In the genomic region with DNA sequence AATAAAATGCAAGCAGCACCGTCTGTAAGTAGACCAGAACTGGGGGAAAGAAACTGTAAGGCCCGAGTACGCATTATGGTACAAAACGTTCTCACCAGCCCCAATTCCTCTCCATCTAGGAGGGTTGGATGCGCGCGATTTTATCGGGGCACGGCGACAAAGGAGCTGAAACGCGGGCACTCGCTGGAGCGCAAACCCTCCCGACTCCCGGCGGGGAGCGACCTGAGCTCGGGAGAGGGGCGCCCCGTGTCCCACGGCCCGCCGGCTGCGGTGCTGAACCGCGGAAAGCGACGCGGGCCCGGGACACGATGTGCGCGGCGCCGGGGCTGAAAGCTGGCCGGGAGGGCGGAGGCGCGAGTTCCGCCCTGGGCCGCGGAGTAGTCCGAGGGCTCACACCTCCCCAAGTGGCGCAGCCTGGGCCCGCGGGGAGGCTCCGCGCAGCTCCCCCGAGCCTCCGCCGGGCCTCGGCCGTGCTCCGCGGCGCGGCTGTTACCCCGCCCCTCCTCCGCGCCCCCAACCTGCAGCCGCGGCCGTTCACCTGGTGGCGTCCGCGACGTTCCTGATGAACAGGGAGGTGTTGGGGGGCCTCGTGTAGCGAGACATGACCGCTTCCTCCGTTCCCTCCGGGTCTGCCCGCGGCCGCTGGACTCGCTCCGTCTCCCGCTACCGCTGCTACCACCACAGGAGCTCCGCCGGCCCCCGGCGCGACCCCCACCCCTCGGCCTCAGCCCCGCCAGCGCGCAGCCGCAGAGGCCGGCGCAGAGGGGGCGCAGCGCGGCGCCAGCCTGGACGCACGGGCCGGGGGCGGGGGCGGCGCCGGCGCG, we compare ENCODE assay signal across 8 cellular contexts. TPM values are rescaled to one million over a fixed set of nuclear protein-coding genes. Genes with fewer than 3 reads are reported as not detected.
DNase-seq lines count a peak whose midpoint lies in the region; ATAC-seq and TF ChIP-seq lines count a peak whose summit lies in the region.

A gene (minus strand): TSS at position 787 of the 824 bp plus-strand sequence. CDS start 184 bp downstream, at position 603.

- peak in 6 of 7 experiments; percentile 14 to 64 (median 29) for DNase-seq in CD8-positive, alpha-beta T cell
- peak; percentile 86 for DNase-seq in HuH-7.5 (ENCODE audit: low spot score)
- peak; percentile 54 for DNase-seq in WERI-Rb-1
- DNase-seq in cerebellar cortex (ENCODE audit: low spot score), result peak; percentile 31
- peak; percentile 89 for DNase-seq in left kidney (ENCODE audit: low read depth, low spot score)
- peak; percentile 43 for DNase-seq in stimulated activated CD4-positive, alpha-beta T cell treated with anti-CD3 and anti-CD28 coated beads, Interleukin-4, amount 100 ng/mL, for 1 hour
- DNase-seq in mesenteric fat pad (ENCODE audit: low spot score), result no peak

- H3K4me3 Mint-ChIP-seq in CD8-positive, alpha-beta T cell, result peak within 1 kb of the TSS; percentile 85

- peak within 1 kb of the TSS; percentile 38 for H3K4me3 ChIP-seq in CD8-positive, alpha-beta T cell (ENCODE audit: low read depth, low read length)
- H3K4me3 ChIP-seq in WERI-Rb-1 (ENCODE audit: low read depth, low read length), result peak within 1 kb of the TSS; percentile 73

- intact Hi-C loops in CD8-positive, alpha-beta T cell (cut with DNase I, micrococcal nuclease), result loop anchor here (2.0 kb wide), 2 partner anchors 27 to 35 kb away; no protein-coding TSS in a partner anchor

- no peaks in the 10 kb centered on the region for H3K36me3 ChIP-seq in CD8-positive, alpha-beta T cell (ENCODE audit: insufficient read depth, low read length)
- H3K36me3 ChIP-seq in WERI-Rb-1, result no peaks in the 10 kb centered on the region

- peak; percentile 84 for ATAC-seq in CD8-positive, alpha-beta T cell
- ATAC-seq in GM19467 (IDR thresholded peaks at IDR 0.05; ENCODE audit: unreplicated experiment), result peak; percentile 77

- no peaks in the 10 kb centered on the region for H3K9me3 ChIP-seq in CD8-positive, alpha-beta T cell (ENCODE audit: low read length)
- no peaks in the 10 kb centered on the region for H3K9me3 ChIP-seq in WERI-Rb-1 (ENCODE audit: severe bottlenecking)

- H3K27ac Mint-ChIP-seq in CD8-positive, alpha-beta T cell, result peak within 1 kb of the TSS; percentile 9

- no peaks in the 10 kb centered on the region for H3K9me3 Mint-ChIP-seq in CD8-positive, alpha-beta T cell

- POLR2A ChIA-PET in CD8-positive, alpha-beta T cell (lab: Charles Lee), result interaction anchor here (1.0 to 1.6 kb wide), 5 partner anchors 29 to 135 kb away, joined by 3 to 6 read pairs (median 4); a partner anchor contains a TSS

- H3K4me1 ChIP-seq in CD8-positive, alpha-beta T cell (ENCODE audit: insufficient read depth, low read length), result peaks cover 4% of the 10 kb centered on the region

- peaks cover 2% of the 10 kb centered on the region for H3K36me3 Mint-ChIP-seq in CD8-positive, alpha-beta T cell

- no peaks in the 10 kb centered on the region for H3K27me3 ChIP-seq in CD8-positive, alpha-beta T cell (ENCODE audit: insufficient read depth, low read length)
- H3K27me3 ChIP-seq in WERI-Rb-1 (ENCODE audit: insufficient read depth, low read depth, severe bottlenecking), result no peaks in the 10 kb centered on the region

- CTCF ChIA-PET in CD8-positive, alpha-beta T cell (lab: Charles Lee), result interaction anchor here (0.9 to 1.3 kb wide), 2 partner anchors 9 to 135 kb away, joined by 3 read pairs; no protein-coding TSS in a partner anchor

- peaks cover 3% of the 10 kb centered on the region for H3K27me3 Mint-ChIP-seq in CD8-positive, alpha-beta T cell (ENCODE audit: low read depth)

- TF ChIP-seq CTCF in CD8-positive, alpha-beta T cell (IDR thresholded peaks at IDR 0.05), result no peak
- no peak for TF ChIP-seq CTCF in WERI-Rb-1 (IDR thresholded peaks at IDR 0.05; ENCODE audit: low read depth, low read length)

- H3K27ac ChIP-seq in CD8-positive, alpha-beta T cell (ENCODE audit: low read depth, low read length), result no peak within 1 kb of the TSS
- peak within 1 kb of the TSS; percentile 57 for H3K27ac ChIP-seq in WERI-Rb-1

- H3K4me1 Mint-ChIP-seq in CD8-positive, alpha-beta T cell (ENCODE audit: low read depth), result peaks cover 9% of the 10 kb centered on the region

RNA-seq across cellular contexts. Expression of the gene that starts here (rescaled TPM):
- total RNA-seq in CD8-positive, alpha-beta T cell, result not detected
- 1.5 TPM for total RNA-seq in mesenteric fat pad

Comparison
In these comparisons a context has a peak if more than half of its experiments do, and no peak if none do; other contexts are left out.
1. Peak in DNase-seq, ATAC-seq and H3K4me3 ChIP-seq in CD8-positive, alpha-beta T cell; RNA of the gene not detected or under 1 TPM.